Comparison of ENCODE assay signal across 14 cellular contexts in the genomic region with DNA sequence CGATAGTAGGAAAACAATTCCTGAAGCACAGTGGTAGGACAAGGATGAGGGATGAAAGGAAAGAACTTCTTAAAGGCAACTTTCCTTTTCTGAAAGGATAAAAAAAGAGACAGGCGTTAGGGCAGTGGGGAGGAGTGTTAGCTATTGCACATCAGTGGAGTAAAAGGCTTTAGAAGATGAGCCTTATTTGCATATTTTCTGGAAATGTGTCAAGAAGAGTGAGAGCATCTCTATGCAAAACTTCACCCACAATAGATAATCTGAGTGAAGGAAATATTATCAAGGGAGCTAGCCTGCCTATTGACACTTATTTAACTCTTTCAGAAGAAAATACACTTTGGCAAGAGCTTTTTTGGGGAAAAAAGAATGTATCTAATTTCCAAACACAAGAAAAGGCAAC.
DNase-seq lines count a peak whose midpoint lies in the region; ATAC-seq lines count a peak whose summit lies in the region.
"Had no signal": no experiment of that assay in that cellular context is flagged by ENCODE, and none has a peak within 500 bp of the region (broad histone marks: within the 10 kb centered on the region; RNA-seq: fewer than 3 reads in every experiment).

No MANE protein-coding gene starts in this region.

- H4K8ac ChIP-seq in trophoblast cell (ENCODE audit: low read depth, low read length) = no peak overlapping the region

- DNase-seq in trophoblast cell (no peak), activated gamma-delta T cell treated with Interleukin-2 at 50 U/mL for 16 hours (no peak), H7 (no peak)
- no peak for DNase-seq in activated CD4-positive, alpha-beta T cell treated with anti-CD3 and anti-CD28 coated beads, Interleukin-2, amount 10 ng/mL, durations not matched to agents 7 days and 5 days
- DNase-seq: activated CD4-positive, alpha-beta T cell treated with anti-CD3 and anti-CD28 coated beads, Interleukin-2, amount 10 ng/mL, durations not matched to agents 24 days and 14 days; CD4-positive, CD25-positive, alpha-beta regulatory T cell; NCI-H2171; T-cell had no signal

- no peak overlapping the region for H3K9ac ChIP-seq in trophoblast cell (ENCODE audit: low read length)

- no peaks in the 10 kb centered on the region for H3K9me3 Mint-ChIP-seq in activated CD4-positive, alpha-beta T cell treated with anti-CD3 and anti-CD28 coated beads, Interleukin-2, amount 10 ng/mL, durations not matched to agents 7 days and 5 days
- H3K9me3 Mint-ChIP-seq: activated CD4-positive, alpha-beta T cell treated with anti-CD3 and anti-CD28 coated beads, Interleukin-2, amount 10 ng/mL, durations not matched to agents 24 days and 14 days; CD4-positive, CD25-positive, alpha-beta regulatory T cell; stimulated activated memory B cell treated with anti-CD40 and anti-IgM and Interleukin-4, amounts not matched to agents 10 μg/mL and 1 μg/mL and 100 μg/mL, for 72 hours; T-cell had no signal

- H4K91ac ChIP-seq in trophoblast cell (ENCODE audit: low read depth, low read length) = no peak overlapping the region

- H3K4me3 ChIP-seq in trophoblast cell (ENCODE audit: low read depth, low read length) (no peak overlapping the region), H7 (ENCODE audit: insufficient read depth, low read depth, low read length) (no peak overlapping the region)
- H3K4me3 ChIP-seq: hepatocyte had no signal

- no peaks in the 10 kb centered on the region for H3K4me1 Mint-ChIP-seq in activated CD4-positive, alpha-beta T cell treated with anti-CD3 and anti-CD28 coated beads, Interleukin-2, amount 10 ng/mL, durations not matched to agents 7 days and 5 days
- H3K4me1 Mint-ChIP-seq: activated CD4-positive, alpha-beta T cell treated with anti-CD3 and anti-CD28 coated beads, Interleukin-2, amount 10 ng/mL, durations not matched to agents 24 days and 14 days; CD4-positive, CD25-positive, alpha-beta regulatory T cell; stimulated activated memory B cell treated with anti-CD40 and anti-IgM and Interleukin-4, amounts not matched to agents 10 μg/mL and 1 μg/mL and 100 μg/mL, for 72 hours; T-cell had no signal

- no peak overlapping the region for H2AFZ ChIP-seq in trophoblast cell (ENCODE audit: insufficient read depth, low read length, poor library complexity)
- H2AFZ ChIP-seq: hepatocyte had no signal

- no peaks in the 10 kb centered on the region for H3K27me3 ChIP-seq in trophoblast cell (ENCODE audit: insufficient read depth, low read length)
- no peaks in the 10 kb centered on the region for H3K27me3 ChIP-seq in H7 (ENCODE audit: control insufficient read depth, insufficient read depth, low read length)
- H3K27me3 ChIP-seq: hepatocyte had no signal

- no peak overlapping the region for H3K14ac ChIP-seq in trophoblast cell (ENCODE audit: low read length)

- H3K18ac ChIP-seq in trophoblast cell (ENCODE audit: low read length) = no peak overlapping the region

- H2BK120ac ChIP-seq in trophoblast cell (ENCODE audit: insufficient read depth, low read length, poor library complexity) = peak overlapping the region; percentile 99

- H3K23ac ChIP-seq in trophoblast cell (ENCODE audit: low read length) = no peak overlapping the region

- ATAC-seq in GM19043 (IDR thresholded peaks at IDR 0.05; ENCODE audit: low read depth, unreplicated experiment) = peak; percentile 92
- ATAC-seq in GM21737 (IDR thresholded peaks at IDR 0.05; ENCODE audit: unreplicated experiment) = peak; percentile 91
- peak; percentile 86 for ATAC-seq in HG03103 (IDR thresholded peaks at IDR 0.05; ENCODE audit: low read depth, unreplicated experiment)
- ATAC-seq: Panc1; stimulated activated memory B cell treated with anti-CD40 and anti-IgM and Interleukin-4, amounts not matched to agents 10 μg/mL and 1 μg/mL and 100 μg/mL, for 72 hours; T-cell had no signal

- H3K4ac ChIP-seq in trophoblast cell (ENCODE audit: low read depth, low read length) = no peak overlapping the region

- no peak overlapping the region for H3K4me3 Mint-ChIP-seq in activated CD4-positive, alpha-beta T cell treated with anti-CD3 and anti-CD28 coated beads, Interleukin-2, amount 10 ng/mL, durations not matched to agents 7 days and 5 days
- H3K4me3 Mint-ChIP-seq: activated CD4-positive, alpha-beta T cell treated with anti-CD3 and anti-CD28 coated beads, Interleukin-2, amount 10 ng/mL, durations not matched to agents 24 days and 14 days; CD4-positive, CD25-positive, alpha-beta regulatory T cell; stimulated activated memory B cell treated with anti-CD40 and anti-IgM and Interleukin-4, amounts not matched to agents 10 μg/mL and 1 μg/mL and 100 μg/mL, for 72 hours; T-cell had no signal

- H3K36me3 ChIP-seq in trophoblast cell (ENCODE audit: control insufficient read depth in 1 of 2, insufficient read depth in 2 of 2, low read length in 2 of 2) (no peaks in the 10 kb centered on the region), H7 (replicated peaks; ENCODE audit: control insufficient read depth, insufficient read depth, low read length) (no peaks in the 10 kb centered on the region)

- no CpG with 5 or more reads among the region's 2 CpGs for WGBS in trophoblast cell (ENCODE audit: extremely low coverage, insufficient coverage, insufficient read length)

- H3K9me3 ChIP-seq in trophoblast cell (ENCODE audit: insufficient read depth, low read depth, low read length) = no peaks in the 10 kb centered on the region

- H3K27me3 Mint-ChIP-seq in activated CD4-positive, alpha-beta T cell treated with anti-CD3 and anti-CD28 coated beads, Interleukin-2, amount 10 ng/mL, durations not matched to agents 7 days and 5 days = peaks cover 6% of the 10 kb centered on the region

- CTCF ChIA-PET in activated CD4-positive, alpha-beta T cell treated with anti-CD3 and anti-CD28 coated beads, Interleukin-2, amount 10 ng/mL, durations not matched to agents 7 days and 5 days (lab: Charles Lee) = no interaction called here

- peak overlapping the region; percentile 94 for H2BK5ac ChIP-seq in trophoblast cell (ENCODE audit: low read depth, low read length, poor library complexity)

- no peak overlapping the region for H3K4me2 ChIP-seq in trophoblast cell (ENCODE audit: low read length)
- H3K4me2 ChIP-seq: hepatocyte had no signal

- H2BK12ac ChIP-seq in trophoblast cell (ENCODE audit: low read length) = no peak overlapping the region

- peak overlapping the region; percentile 96 for H3K27ac ChIP-seq in trophoblast cell (ENCODE audit: low read depth, low read length)
- H3K27ac ChIP-seq: hepatocyte had no signal

- H4K12ac ChIP-seq in trophoblast cell (ENCODE audit: low read depth, low read length) = no peak overlapping the region

- H3K27ac Mint-ChIP-seq in activated CD4-positive, alpha-beta T cell treated with anti-CD3 and anti-CD28 coated beads, Interleukin-2, amount 10 ng/mL, durations not matched to agents 7 days and 5 days = no peak overlapping the region
- H3K27ac Mint-ChIP-seq: activated CD4-positive, alpha-beta T cell treated with anti-CD3 and anti-CD28 coated beads, Interleukin-2, amount 10 ng/mL, durations not matched to agents 24 days and 14 days; CD4-positive, CD25-positive, alpha-beta regulatory T cell; stimulated activated memory B cell treated with anti-CD40 and anti-IgM and Interleukin-4, amounts not matched to agents 10 μg/mL and 1 μg/mL and 100 μg/mL, for 72 hours; T-cell had no signal

- H2AK5ac ChIP-seq in trophoblast cell (ENCODE audit: low read length) = no peak overlapping the region

- no peaks in the 10 kb centered on the region for H3K36me3 Mint-ChIP-seq in activated CD4-positive, alpha-beta T cell treated with anti-CD3 and anti-CD28 coated beads, Interleukin-2, amount 10 ng/mL, durations not matched to agents 7 days and 5 days (ENCODE audit: low read depth)
- H3K36me3 Mint-ChIP-seq: CD4-positive, CD25-positive, alpha-beta regulatory T cell; stimulated activated memory B cell treated with anti-CD40 and anti-IgM and Interleukin-4, amounts not matched to agents 10 μg/mL and 1 μg/mL and 100 μg/mL, for 72 hours; T-cell had no signal

- H3K4me1 ChIP-seq in trophoblast cell (ENCODE audit: control insufficient read depth in 1 of 2, insufficient read depth in 2 of 2, low read length in 2 of 2) = peaks cover 12 to 24% of the 10 kb centered on the region in 2 experiments

- H3K79me1 ChIP-seq in trophoblast cell (ENCODE audit: low read length) = peaks cover 38% of the 10 kb centered on the region

- H3K79me2 ChIP-seq in trophoblast cell (ENCODE audit: control insufficient read depth, insufficient read depth, low read length, poor library complexity) = peaks cover 10% of the 10 kb centered on the region
- H3K79me2 ChIP-seq: hepatocyte had no signal

- POLR2A ChIA-PET in activated CD4-positive, alpha-beta T cell treated with anti-CD3 and anti-CD28 coated beads, Interleukin-2, amount 10 ng/mL, durations not matched to agents 7 days and 5 days (lab: Charles Lee) = no interaction called here
